10 cellular contexts compared by ENCODE assay signal in the genomic region with DNA sequence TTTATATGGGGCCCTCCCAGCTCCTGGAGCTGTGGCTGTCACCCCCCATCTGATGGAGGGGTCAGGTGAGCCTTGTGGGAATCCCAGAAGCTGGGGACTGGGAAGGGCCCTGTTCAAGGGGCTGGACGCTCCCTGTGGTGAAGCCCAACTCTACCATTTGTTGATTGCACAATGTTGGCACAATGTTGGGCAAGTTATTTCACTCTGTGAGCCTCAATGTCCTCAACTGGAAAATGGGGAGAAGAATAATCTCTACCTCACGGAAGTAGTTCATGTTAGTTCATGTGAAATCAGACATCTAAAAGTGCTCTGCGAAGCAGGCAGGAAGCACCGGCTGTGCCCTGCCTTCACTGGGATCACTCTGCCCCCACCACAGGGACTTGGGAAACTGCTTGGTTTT. TPM values are rescaled to one million over a fixed set of nuclear protein-coding genes. Genes with fewer than 3 reads are reported as not detected.
A peak's percentile ranks its signal among the peaks of the same experiment; 100 is the strongest.
DNase-seq lines count a peak whose midpoint lies in the region; ATAC-seq and TF ChIP-seq lines count a peak whose summit lies in the region.
"Had no signal": no experiment of that assay in that cellular context is flagged by ENCODE, and none has a peak within 500 bp of the region (broad histone marks: within the 10 kb centered on the region; RNA-seq: fewer than 3 reads in every experiment).

No MANE protein-coding gene starts in this region.

- no peaks in the 10 kb centered on the region for H3K27me3 ChIP-seq in naive thymus-derived CD4-positive, alpha-beta T cell (ENCODE audit: control insufficient read depth in 2 of 2, insufficient read depth in 2 of 2, low read length in 2 of 2)
- no peaks in the 10 kb centered on the region for H3K27me3 ChIP-seq in uterus
- H3K27me3 ChIP-seq: foreskin keratinocyte had no signal

- no peaks in the 10 kb centered on the region for H3K9me3 ChIP-seq in naive thymus-derived CD4-positive, alpha-beta T cell (ENCODE audit: control insufficient read depth in 2 of 3, low read length in 3 of 3)
- H3K9me3 ChIP-seq in uterus: no peaks in the 10 kb centered on the region

- H3K4me3 Mint-ChIP-seq in activated naive CD4-positive, alpha-beta T cell treated with anti-CD3 and anti-CD28 coated beads, Interleukin-2, amount 10 ng/mL, durations not matched to agents 7 days and 5 days: peak overlapping the region; percentile 60
- peak overlapping the region; percentile 64 for H3K4me3 Mint-ChIP-seq in activated naive CD8-positive, alpha-beta T cell treated with anti-CD3 and anti-CD28 coated beads, Interleukin-2, amount 10 ng/mL, durations not matched to agents 7 days and 5 days
- peak overlapping the region in 9 of 10 donors; percentile 16 to 81 (median 77) for H3K4me3 Mint-ChIP-seq in naive thymus-derived CD4-positive, alpha-beta T cell
- H3K4me3 Mint-ChIP-seq in HFFc6: no peak overlapping the region

- H3K4me1 ChIP-seq in naive thymus-derived CD4-positive, alpha-beta T cell (ENCODE audit: control insufficient read depth in 2 of 2, insufficient read depth in 2 of 2, low read length in 2 of 2): peaks cover 20 to 23% of the 10 kb centered on the region in 2 donors
- H3K4me1 ChIP-seq in uterus: peaks cover 4 to 12% of the 10 kb centered on the region in 2 donors
- H3K4me1 ChIP-seq: foreskin keratinocyte had no signal

- TF ChIP-seq CTCF in uterus (IDR thresholded peaks at IDR 0.05) (no peak), HFFc6 (IDR thresholded peaks at IDR 0.05) (no peak)

- CTCF ChIA-PET in activated naive CD4-positive, alpha-beta T cell treated with anti-CD3 and anti-CD28 coated beads, Interleukin-2, amount 10 ng/mL, durations not matched to agents 7 days and 5 days (lab: Charles Lee): no interaction called here
- CTCF ChIA-PET in naive thymus-derived CD4-positive, alpha-beta T cell (lab: Charles Lee): interaction anchor here (0.9 to 1.5 kb wide), 3 partner anchors 14 to 27 kb away, joined by 3 read pairs; no protein-coding TSS in a partner anchor

- intact Hi-C loops in naive thymus-derived CD4-positive, alpha-beta T cell (cut with micrococcal nuclease): loop anchor here in 1 of 2 donors (1.0 to 10.0 kb wide), 4 partner anchors 519 to 746 kb away; partner anchors contain the start of genes KIAA0930, PARVG and SAMM50
- intact Hi-C loops in uterus (cut with DNase I; ENCODE audit: low total_unique reads): no loop called here

- no peaks in the 10 kb centered on the region for H3K36me3 ChIP-seq in naive thymus-derived CD4-positive, alpha-beta T cell (ENCODE audit: control insufficient read depth in 2 of 3, insufficient read depth in 3 of 3, low read length in 3 of 3)
- H3K36me3 ChIP-seq in uterus: no peaks in the 10 kb centered on the region

- TF ChIP-seq POLR2A in uterus (IDR thresholded peaks at IDR 0.05): no peak

- POLR2A ChIA-PET in activated naive CD8-positive, alpha-beta T cell treated with anti-CD3 and anti-CD28 coated beads, Interleukin-2, amount 10 ng/mL, durations not matched to agents 7 days and 5 days (lab: Charles Lee): interaction anchor here (1.1 kb wide), 1 partner anchor 8 kb away, joined by 3 read pairs; no protein-coding TSS in a partner anchor
- POLR2A ChIA-PET in naive thymus-derived CD4-positive, alpha-beta T cell (lab: Charles Lee): no interaction called here

- DNase-seq in activated naive CD4-positive, alpha-beta T cell treated with anti-CD3 and anti-CD28 coated beads, Interleukin-2, amount 10 ng/mL, durations not matched to agents 7 days and 5 days: no peak
- no peak for DNase-seq in activated naive CD4-positive, alpha-beta T cell treated with Interleukin-2 at 50 U/mL for 16 hours
- DNase-seq in activated naive CD8-positive, alpha-beta T cell treated with anti-CD3 and anti-CD28 coated beads, Interleukin-2, amount 10 ng/mL, durations not matched to agents 7 days and 5 days: no peak
- DNase-seq in naive thymus-derived CD4-positive, alpha-beta T cell: no peak
- DNase-seq in uterus (no peak), HFFc6 (no peak), left lobe of liver (ENCODE audit: low spot score) (no peak)
- DNase-seq: foreskin keratinocyte had no signal

- ATAC-seq in activated naive CD8-positive, alpha-beta T cell treated with anti-CD3 and anti-CD28 coated beads, Interleukin-2, amount 10 ng/mL, durations not matched to agents 7 days and 5 days (ENCODE audit: low read depth): no peak
- no peak for ATAC-seq in naive thymus-derived CD4-positive, alpha-beta T cell
- ATAC-seq in left lobe of liver (no peak), HG03342 (IDR thresholded peaks at IDR 0.05; ENCODE audit: unreplicated experiment) (no peak)

- H3K27ac ChIP-seq in naive thymus-derived CD4-positive, alpha-beta T cell (ENCODE audit: low read depth, low read length): peak overlapping the region; percentile 68
- peak overlapping the region; percentile 57 to 62 for H3K27ac ChIP-seq in uterus
- H3K27ac ChIP-seq: foreskin keratinocyte had no signal

- no peak overlapping the region for H3K27ac Mint-ChIP-seq in activated naive CD4-positive, alpha-beta T cell treated with anti-CD3 and anti-CD28 coated beads, Interleukin-2, amount 10 ng/mL, durations not matched to agents 7 days and 5 days
- H3K27ac Mint-ChIP-seq in activated naive CD8-positive, alpha-beta T cell treated with anti-CD3 and anti-CD28 coated beads, Interleukin-2, amount 10 ng/mL, durations not matched to agents 7 days and 5 days: no peak overlapping the region
- H3K27ac Mint-ChIP-seq in naive thymus-derived CD4-positive, alpha-beta T cell: peak overlapping the region in 7 of 9 donors; percentile 10 to 91 (median 83)
- H3K27ac Mint-ChIP-seq in HFFc6: no peak overlapping the region

- peaks cover 44% of the 10 kb centered on the region for H3K27me3 Mint-ChIP-seq in activated naive CD4-positive, alpha-beta T cell treated with anti-CD3 and anti-CD28 coated beads, Interleukin-2, amount 10 ng/mL, durations not matched to agents 7 days and 5 days
- H3K27me3 Mint-ChIP-seq in activated naive CD8-positive, alpha-beta T cell treated with anti-CD3 and anti-CD28 coated beads, Interleukin-2, amount 10 ng/mL, durations not matched to agents 7 days and 5 days: no peaks in the 10 kb centered on the region
- peaks cover 0 to 9% (median 0%) of the 10 kb centered on the region in 5 donors for H3K27me3 Mint-ChIP-seq in naive thymus-derived CD4-positive, alpha-beta T cell
- H3K27me3 Mint-ChIP-seq in HFFc6 (ENCODE audit: insufficient read depth): peaks cover 4% of the 10 kb centered on the region

- H3K36me3 Mint-ChIP-seq in activated naive CD4-positive, alpha-beta T cell treated with anti-CD3 and anti-CD28 coated beads, Interleukin-2, amount 10 ng/mL, durations not matched to agents 7 days and 5 days: peaks cover 3% of the 10 kb centered on the region
- H3K36me3 Mint-ChIP-seq in activated naive CD8-positive, alpha-beta T cell treated with anti-CD3 and anti-CD28 coated beads, Interleukin-2, amount 10 ng/mL, durations not matched to agents 7 days and 5 days: peaks cover 3% of the 10 kb centered on the region
- H3K36me3 Mint-ChIP-seq in naive thymus-derived CD4-positive, alpha-beta T cell: peaks cover 0 to 7% (median 0%) of the 10 kb centered on the region in 5 donors
- H3K36me3 Mint-ChIP-seq in HFFc6 (ENCODE audit: low read depth): no peaks in the 10 kb centered on the region

- H3K4me3 ChIP-seq in naive thymus-derived CD4-positive, alpha-beta T cell (ENCODE audit: low read length): peak overlapping the region; percentile 64
- H3K4me3 ChIP-seq in uterus: no peak overlapping the region

- peaks cover 21% of the 10 kb centered on the region for H3K4me1 Mint-ChIP-seq in activated naive CD4-positive, alpha-beta T cell treated with anti-CD3 and anti-CD28 coated beads, Interleukin-2, amount 10 ng/mL, durations not matched to agents 7 days and 5 days
- peaks cover 8% of the 10 kb centered on the region for H3K4me1 Mint-ChIP-seq in activated naive CD8-positive, alpha-beta T cell treated with anti-CD3 and anti-CD28 coated beads, Interleukin-2, amount 10 ng/mL, durations not matched to agents 7 days and 5 days
- peaks cover 5 to 31% (median 15%) of the 10 kb centered on the region in 7 donors for H3K4me1 Mint-ChIP-seq in naive thymus-derived CD4-positive, alpha-beta T cell
- peaks cover 36% of the 10 kb centered on the region for H3K4me1 Mint-ChIP-seq in HFFc6 (ENCODE audit: low read depth)

- no peaks in the 10 kb centered on the region for H3K9me3 Mint-ChIP-seq in activated naive CD4-positive, alpha-beta T cell treated with anti-CD3 and anti-CD28 coated beads, Interleukin-2, amount 10 ng/mL, durations not matched to agents 7 days and 5 days
- H3K9me3 Mint-ChIP-seq in activated naive CD8-positive, alpha-beta T cell treated with anti-CD3 and anti-CD28 coated beads, Interleukin-2, amount 10 ng/mL, durations not matched to agents 7 days and 5 days: no peaks in the 10 kb centered on the region
- no peaks in the 10 kb centered on the region for H3K9me3 Mint-ChIP-seq in naive thymus-derived CD4-positive, alpha-beta T cell
- no peaks in the 10 kb centered on the region for H3K9me3 Mint-ChIP-seq in HFFc6
- H3K9me3 Mint-ChIP-seq: dendritic cell treated with granulocyte-macrophage colony-stimulating factor and Interleukin-4, amounts not matched to agents 40 ng/mL and 50 ng/mL, for 4 days had no signal

RNA-seq across cellular contexts. Expression of gene PRR5, which starts 0.8 kb away (rescaled TPM):
- total RNA-seq in activated naive CD8-positive, alpha-beta T cell treated with anti-CD3 and anti-CD28 coated beads, Interleukin-2, amount 10 ng/mL, durations not matched to agents 7 days and 5 days: 10 to 100 TPM; 51.5 to 52.3 TPM
- 10 to 100 TPM; 19.6 to 49.1 (median 44.4) TPM for total RNA-seq in naive thymus-derived CD4-positive, alpha-beta T cell
- 10 to 100 TPM; 19.6 to 29.6 TPM for polyA plus RNA-seq in naive thymus-derived CD4-positive, alpha-beta T cell
- total RNA-seq in uterus: 10 to 100 TPM in 2 of 4 donors, 1 to 10 TPM in 1, under 1 TPM in 1; 0.29 to 20.0 (median 10.8) TPM
- total RNA-seq in HFFc6 (2021; fragmentation: NEBNext Ultra II Directional; extraction: Animal tissue kit (Norgen Biotek cat#: 25700)): 10 to 100 TPM in 1 of 6 experiments, 1 to 10 TPM in 5; 4.6 to 12.7 (median 5.2) TPM
- 30.0 TPM for total RNA-seq in left lobe of liver

RNA-seq across cellular contexts. Expression of gene ARHGAP8, which starts 51.2 kb away (rescaled TPM):
- total RNA-seq in activated naive CD8-positive, alpha-beta T cell treated with anti-CD3 and anti-CD28 coated beads, Interleukin-2, amount 10 ng/mL, durations not matched to agents 7 days and 5 days: 1 to 10 TPM; 2.2 to 2.9 TPM
- 1 to 10 TPM in 2 of 5 experiments, under 1 TPM in 1, not detected in 2; 0.82 to 2.3 (median 1.5) TPM for total RNA-seq in naive thymus-derived CD4-positive, alpha-beta T cell
- not detected for polyA plus RNA-seq in naive thymus-derived CD4-positive, alpha-beta T cell
- 1 to 10 TPM in 2 of 4 donors, not detected in 2; 1.8 to 4.4 TPM for total RNA-seq in uterus
- total RNA-seq in HFFc6 (2021; fragmentation: NEBNext Ultra II Directional; extraction: Animal tissue kit (Norgen Biotek cat#: 25700)): not detected
- total RNA-seq in left lobe of liver: 0.98 TPM

Comparison
In these comparisons a context has a peak if more than half of its experiments do, and no peak if none do; other contexts are left out.
1. H3K27ac Mint-ChIP-seq: peak in naive thymus-derived CD4-positive, alpha-beta T cell (7 of 9); none in activated naive CD4-positive, alpha-beta T cell treated with anti-CD3 and anti-CD28 coated beads, Interleukin-2, amount 10 ng/mL, durations not matched to agents 7 days and 5 days (single experiment), activated naive CD8-positive, alpha-beta T cell treated with anti-CD3 and anti-CD28 coated beads, Interleukin-2, amount 10 ng/mL, durations not matched to agents 7 days and 5 days (single experiment) and HFFc6 (single experiment).